In genomic region chr1:64948905-64949833, GRCh38 we compare ENCODE assay signal across 9 cellular contexts. TPM values are rescaled to one million over a fixed set of nuclear protein-coding genes. Genes with fewer than 3 reads are reported as not detected.
DNase-seq lines count a peak whose midpoint lies in the region; ATAC-seq lines count a peak whose summit lies in the region.
"Had no signal": no experiment of that assay in that cellular context is flagged by ENCODE, and none has a peak within 500 bp of the region (broad histone marks: within the 10 kb centered on the region; RNA-seq: fewer than 3 reads in every experiment).

No MANE protein-coding gene starts in this region.

- ATAC-seq in memory B cell (ENCODE audit: low read depth) (peak; percentile 68), GM21786 (IDR thresholded peaks at IDR 0.05; ENCODE audit: unreplicated experiment) (no peak), HG03520 (IDR thresholded peaks at IDR 0.05; ENCODE audit: unreplicated experiment) (no peak)

- H3K9ac ChIP-seq in HUES64 (ENCODE audit: low read depth, low read length) = no peak overlapping the region

- no peaks in the 10 kb centered on the region for H3K9me3 ChIP-seq in HUES64 (ENCODE audit: insufficient read depth, low read depth, low read length)

- peak; percentile 21 for DNase-seq in CD1c-positive myeloid dendritic cell (ENCODE audit: extremely low spot score)
- no peak for DNase-seq in activated naive CD4-positive, alpha-beta T cell treated with anti-CD3 and anti-CD28 coated beads, Interleukin-2, amount 10 ng/mL, durations not matched to agents 7 days and 5 days
- DNase-seq in memory B cell (ENCODE audit: low spot score in 2 of 2) = no peak
- no peak for DNase-seq in head of caudate nucleus
- no peak for DNase-seq in NCI-H1930 (lab: John Stamatoyannopoulos, UW)
- DNase-seq: NCI-H524 had no signal

- peaks cover 15% of the 10 kb centered on the region for H3K4me1 ChIP-seq in HUES64 (ENCODE audit: insufficient read depth, low read length)

- H3K9me3 Mint-ChIP-seq in activated naive CD4-positive, alpha-beta T cell treated with anti-CD3 and anti-CD28 coated beads, Interleukin-2, amount 10 ng/mL, durations not matched to agents 7 days and 5 days = no peaks in the 10 kb centered on the region
- no peaks in the 10 kb centered on the region for H3K9me3 Mint-ChIP-seq in memory B cell

- peaks cover 68% of the 10 kb centered on the region for H3K4me1 Mint-ChIP-seq in activated naive CD4-positive, alpha-beta T cell treated with anti-CD3 and anti-CD28 coated beads, Interleukin-2, amount 10 ng/mL, durations not matched to agents 7 days and 5 days
- peaks cover 63% of the 10 kb centered on the region for H3K4me1 Mint-ChIP-seq in memory B cell

- CTCF ChIA-PET in activated naive CD4-positive, alpha-beta T cell treated with anti-CD3 and anti-CD28 coated beads, Interleukin-2, amount 10 ng/mL, durations not matched to agents 7 days and 5 days (lab: Charles Lee) = interaction anchor here (0.8 to 1.9 kb wide), 2 partner anchors 12 to 21 kb away, joined by 3 to 4 read pairs; no protein-coding TSS in a partner anchor

- no peak overlapping the region for H3K4me3 ChIP-seq in HUES64 (ENCODE audit: low read length)

- H3K4me3 Mint-ChIP-seq in activated naive CD4-positive, alpha-beta T cell treated with anti-CD3 and anti-CD28 coated beads, Interleukin-2, amount 10 ng/mL, durations not matched to agents 7 days and 5 days = no peak overlapping the region
- peak overlapping the region; percentile 6 for H3K4me3 Mint-ChIP-seq in memory B cell

- 96% methylated on average over 3 of the region's 3 CpGs for WGBS in HUES64

- no peaks in the 10 kb centered on the region for H3K27me3 Mint-ChIP-seq in activated naive CD4-positive, alpha-beta T cell treated with anti-CD3 and anti-CD28 coated beads, Interleukin-2, amount 10 ng/mL, durations not matched to agents 7 days and 5 days
- H3K27me3 Mint-ChIP-seq in memory B cell = no peaks in the 10 kb centered on the region

- peaks cover 19% of the 10 kb centered on the region for H3K36me3 Mint-ChIP-seq in activated naive CD4-positive, alpha-beta T cell treated with anti-CD3 and anti-CD28 coated beads, Interleukin-2, amount 10 ng/mL, durations not matched to agents 7 days and 5 days
- peaks cover 5% of the 10 kb centered on the region for H3K36me3 Mint-ChIP-seq in memory B cell

- peak overlapping the region; percentile 60 for H3K27ac Mint-ChIP-seq in activated naive CD4-positive, alpha-beta T cell treated with anti-CD3 and anti-CD28 coated beads, Interleukin-2, amount 10 ng/mL, durations not matched to agents 7 days and 5 days
- peak overlapping the region; percentile 24 for H3K27ac Mint-ChIP-seq in memory B cell

- peak overlapping the region; percentile 29; the same call in 1 of the 2 replicates for H3K27ac ChIP-seq in HUES64 (ENCODE audit: low read depth, low read length)

- intact Hi-C loops in head of caudate nucleus (cut with DNase I) = no loop called here

- no peaks in the 10 kb centered on the region for H3K27me3 ChIP-seq in HUES64 (ENCODE audit: insufficient read depth, low read length)

- H3K36me3 ChIP-seq in HUES64 (ENCODE audit: insufficient read depth, low read length) = no peaks in the 10 kb centered on the region

RNA-seq across cellular contexts. Expression of gene JAK1, which starts 17.2 kb away (rescaled TPM):
- polyA plus RNA-seq in HUES64 (2013, experiment 1 of 2) = 8.9 TPM
- polyA plus RNA-seq in HUES64 (2013, experiment 2 of 2) = 10.1 TPM
